ENCODE assay signal across 18 cellular contexts in the genomic region with DNA sequence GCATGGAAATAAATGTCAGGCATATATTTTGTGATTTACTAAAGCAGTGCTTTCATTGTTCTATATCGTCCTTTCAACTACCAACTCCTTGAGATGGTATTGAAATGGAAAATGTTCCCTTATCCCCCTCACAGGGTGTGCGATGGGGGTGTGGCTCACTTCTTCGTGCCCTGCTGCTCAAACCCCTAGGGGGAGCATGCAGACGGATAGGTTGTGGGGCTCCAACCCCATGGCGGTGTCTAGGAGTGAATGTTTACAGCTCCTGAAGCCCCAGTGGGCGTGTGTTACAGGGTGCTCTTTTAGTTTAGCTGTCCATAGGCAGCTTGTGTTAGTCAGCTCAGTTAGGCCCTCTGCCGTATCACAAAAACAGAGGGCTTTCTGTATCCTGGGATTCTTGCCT.
"Had no signal": no experiment of that assay in that cellular context is flagged by ENCODE, and none has a peak within 500 bp of the region (broad histone marks: within the 10 kb centered on the region; RNA-seq: fewer than 3 reads in every experiment).

No MANE protein-coding gene starts in this region.

- H3K27ac Mint-ChIP-seq: dendritic cell treated with granulocyte-macrophage colony-stimulating factor and Interleukin-4, amounts not matched to agents 40 ng/mL and 50 ng/mL, for 4 days; effector memory CD8-positive, alpha-beta T cell; naive thymus-derived CD4-positive, alpha-beta T cell; nephron progenitor cell; stimulated activated naive B cell treated with anti-CD40 and anti-IgM and Interleukin-4, amounts not matched to agents 10 μg/mL and 1 μg/mL and 100 μg/mL, for 72 hours; stimulated activated naive CD8-positive, alpha-beta T cell treated with anti-CD3 and anti-CD28 coated beads, Interleukin-15, amount 100 ng/mL, for 72 hours had no signal

- H3K9me3 Mint-ChIP-seq: dendritic cell treated with granulocyte-macrophage colony-stimulating factor and Interleukin-4, amounts not matched to agents 40 ng/mL and 50 ng/mL, for 4 days; effector memory CD8-positive, alpha-beta T cell; stimulated activated naive CD8-positive, alpha-beta T cell treated with anti-CD3 and anti-CD28 coated beads, Interleukin-15, amount 100 ng/mL, for 72 hours had no signal

- H3K4me1 ChIP-seq: esophagus squamous epithelium, spleen, transverse colon had no signal

- H3K4me1 Mint-ChIP-seq: naive thymus-derived CD4-positive, alpha-beta T cell; nephron progenitor cell; stimulated activated naive B cell treated with anti-CD40 and anti-IgM and Interleukin-4, amounts not matched to agents 10 μg/mL and 1 μg/mL and 100 μg/mL, for 72 hours; stimulated activated naive CD8-positive, alpha-beta T cell treated with anti-CD3 and anti-CD28 coated beads, Interleukin-15, amount 100 ng/mL, for 72 hours had no signal

- H3K27ac ChIP-seq: esophagus squamous epithelium, gastroesophageal sphincter, neutrophil, spleen, thoracic aorta, transverse colon had no signal

- DNase-seq: effector memory CD8-positive, alpha-beta T cell; esophagus squamous epithelium; foreskin fibroblast; glutamatergic neuron; left colon; naive thymus-derived CD4-positive, alpha-beta T cell; nephron progenitor cell; spleen; stimulated activated CD4-positive, alpha-beta T cell treated with anti-CD3 and anti-CD28 coated beads, Interleukin-2, amount 100 ng/mL, for 24 hours; stimulated activated CD4-positive, alpha-beta T cell treated with anti-CD3 and anti-CD28 coated beads, Interleukin-4, amount 100 ng/mL, for 4 hours; stimulated activated naive B cell treated with anti-CD40 and anti-IgM and Interleukin-4, amounts not matched to agents 10 μg/mL and 1 μg/mL and 100 μg/mL, for 72 hours; stimulated activated naive CD8-positive, alpha-beta T cell treated with anti-CD3 and anti-CD28 coated beads, Interleukin-15, amount 100 ng/mL, for 72 hours; transverse colon had no signal

- FAIRE-seq: colon had no signal

- H3K27me3 Mint-ChIP-seq: dendritic cell treated with granulocyte-macrophage colony-stimulating factor and Interleukin-4, amounts not matched to agents 40 ng/mL and 50 ng/mL, for 4 days; effector memory CD8-positive, alpha-beta T cell; stimulated activated naive B cell treated with anti-CD40 and anti-IgM and Interleukin-4, amounts not matched to agents 10 μg/mL and 1 μg/mL and 100 μg/mL, for 72 hours; stimulated activated naive CD8-positive, alpha-beta T cell treated with anti-CD3 and anti-CD28 coated beads, Interleukin-15, amount 100 ng/mL, for 72 hours had no signal

- H3K36me3 Mint-ChIP-seq: naive thymus-derived CD4-positive, alpha-beta T cell; stimulated activated naive B cell treated with anti-CD40 and anti-IgM and Interleukin-4, amounts not matched to agents 10 μg/mL and 1 μg/mL and 100 μg/mL, for 72 hours had no signal

- H3K4me3 ChIP-seq: esophagus squamous epithelium, gastroesophageal sphincter, spleen, thoracic aorta, transverse colon had no signal

- H3K4me3 Mint-ChIP-seq: dendritic cell treated with granulocyte-macrophage colony-stimulating factor and Interleukin-4, amounts not matched to agents 40 ng/mL and 50 ng/mL, for 4 days; effector memory CD8-positive, alpha-beta T cell; naive thymus-derived CD4-positive, alpha-beta T cell; nephron progenitor cell; stimulated activated naive B cell treated with anti-CD40 and anti-IgM and Interleukin-4, amounts not matched to agents 10 μg/mL and 1 μg/mL and 100 μg/mL, for 72 hours; stimulated activated naive CD8-positive, alpha-beta T cell treated with anti-CD3 and anti-CD28 coated beads, Interleukin-15, amount 100 ng/mL, for 72 hours had no signal

- H3K9me3 ChIP-seq: esophagus squamous epithelium, gastroesophageal sphincter, neutrophil, thoracic aorta, transverse colon had no signal

- H3K36me3 ChIP-seq: esophagus squamous epithelium, gastroesophageal sphincter, neutrophil, spleen, thoracic aorta, transverse colon had no signal

- H3K27me3 ChIP-seq: esophagus squamous epithelium, gastroesophageal sphincter, neutrophil, spleen, transverse colon had no signal
